In genomic region chr3:188264231-188265213, GRCh38 we compare ENCODE assay signal across 1 cellular context.
TF ChIP-seq lines count a peak whose summit lies in the region.

No MANE protein-coding gene starts in this region.

TF ChIP-seq in HEK293, 187 proteins besides CTCF, POLR2A, EP300 and RAD21 (continued from another document):
- no peak for TF ChIP-seq ZNF518A (tag by site-specific recombination; conservative IDR thresholded peaks at IDR 0.05; ENCODE audit: low read depth)
- no peak for TF ChIP-seq TCF7L2 (IDR thresholded peaks at IDR 0.05; ENCODE audit: borderline replicate concordance, low read depth, low read length)
- TF ChIP-seq GLI2 (tag by site-specific recombination; IDR thresholded peaks at IDR 0.05; ENCODE audit: borderline replicate concordance, low read depth): no peak
- no peak for TF ChIP-seq ZNF747 (tag by site-specific recombination; IDR thresholded peaks at IDR 0.05)
- peak; percentile 36; the same call in 1 of the 2 replicates for TF ChIP-seq ZNF362 (tag by site-specific recombination; IDR thresholded peaks at IDR 0.05)
- no peak for TF ChIP-seq MZF1 (tag by site-specific recombination; IDR thresholded peaks at IDR 0.05; ENCODE audit: borderline replicate concordance)
- TF ChIP-seq ZNF596 (tag by site-specific recombination; IDR thresholded peaks at IDR 0.05): peak; percentile 49; the same call in 1 of the 2 replicates
- TF ChIP-seq ZNF292 (tag by site-specific recombination; IDR thresholded peaks at IDR 0.05; ENCODE audit: borderline replicate concordance, low read depth): no peak
- TF ChIP-seq ZNF580 (tag by site-specific recombination; IDR thresholded peaks at IDR 0.05): no peak
- TF ChIP-seq ZNF558 (tag by site-specific recombination; IDR thresholded peaks at IDR 0.05): no peak
- no peak for TF ChIP-seq ZNF707 (tag by site-specific recombination; IDR thresholded peaks at IDR 0.05)
- TF ChIP-seq ZNF501 (tag by site-specific recombination; IDR thresholded peaks at IDR 0.05): no peak
- no peak for TF ChIP-seq ZFP69B (tag by site-specific recombination; IDR thresholded peaks at IDR 0.05)
- TF ChIP-seq ZNF623 (tag by site-specific recombination; IDR thresholded peaks at IDR 0.05): no peak
- TF ChIP-seq OSR2 (tag by site-specific recombination; IDR thresholded peaks at IDR 0.05): no peak
- no peak for TF ChIP-seq KLF10 (tag by site-specific recombination; IDR thresholded peaks at IDR 0.05)
- no peak for TF ChIP-seq ZNF26 (tag by site-specific recombination; IDR thresholded peaks at IDR 0.05)
- no peak for TF ChIP-seq ZNF138 (tag by site-specific recombination; IDR thresholded peaks at IDR 0.05; ENCODE audit: borderline replicate concordance)
- TF ChIP-seq ZNF221 (tag by site-specific recombination; IDR thresholded peaks at IDR 0.05; ENCODE audit: borderline replicate concordance): no peak
- peak; percentile 27; the same call in 1 of the 2 replicates for TF ChIP-seq ZNF366 (tag by site-specific recombination; conservative IDR thresholded peaks at IDR 0.05)
- no peak for TF ChIP-seq ZNF513 (tag by site-specific recombination; IDR thresholded peaks at IDR 0.05)
- TF ChIP-seq GLIS2 (tag by site-specific recombination; IDR thresholded peaks at IDR 0.05): no peak
- TF ChIP-seq ZBTB1 (tag by site-specific recombination; IDR thresholded peaks at IDR 0.05): no peak
- no peak for TF ChIP-seq BCL11A (tag by site-specific recombination; IDR thresholded peaks at IDR 0.05; ENCODE audit: low read depth)
- no peak for TF ChIP-seq HOXC10 (CRISPR knock-in tag; IDR thresholded peaks at IDR 0.05)
- TF ChIP-seq ZNF514 (tag by site-specific recombination; IDR thresholded peaks at IDR 0.05): no peak
- no peak for TF ChIP-seq ZNF777 (tag by site-specific recombination; IDR thresholded peaks at IDR 0.05; ENCODE audit: borderline replicate concordance)
- TF ChIP-seq ZNF433 (tag by site-specific recombination; IDR thresholded peaks at IDR 0.05; ENCODE audit: low read depth): no peak
- no peak for TF ChIP-seq ZNF548 (tag by site-specific recombination; IDR thresholded peaks at IDR 0.05)
- no peak for TF ChIP-seq REPIN1 (tag by site-specific recombination; IDR thresholded peaks at IDR 0.05; ENCODE audit: low read depth)
- TF ChIP-seq ZNF629 (tag by site-specific recombination; IDR thresholded peaks at IDR 0.05): peak; percentile 70
- TF ChIP-seq ZNF510 (tag by site-specific recombination; IDR thresholded peaks at IDR 0.05; ENCODE audit: insufficient replicate concordance): no peak
- TF ChIP-seq ZBTB20 (tag by site-specific recombination; IDR thresholded peaks at IDR 0.05): no peak
- TF ChIP-seq ZNF654 (tag by site-specific recombination; IDR thresholded peaks at IDR 0.05; ENCODE audit: low read depth): no peak
- TF ChIP-seq ZNF791 (tag by site-specific recombination; IDR thresholded peaks at IDR 0.05): no peak
- TF ChIP-seq HOXD13 (CRISPR knock-in tag; IDR thresholded peaks at IDR 0.05; ENCODE audit: borderline replicate concordance): no peak
- no peak for TF ChIP-seq ZNF76 (tag by site-specific recombination; IDR thresholded peaks at IDR 0.05; ENCODE audit: borderline replicate concordance, low read depth)
- TF ChIP-seq ZNF521 (tag by site-specific recombination; IDR thresholded peaks at IDR 0.05): no peak
- TF ChIP-seq PRDM1 (tag by site-specific recombination; IDR thresholded peaks at IDR 0.05): peak; percentile 63; the same call in 1 of the 2 replicates
- no peak for TF ChIP-seq ZNF132 (tag by site-specific recombination; IDR thresholded peaks at IDR 0.05; ENCODE audit: borderline replicate concordance)
- TF ChIP-seq ZNF248 (tag by site-specific recombination; IDR thresholded peaks at IDR 0.05): no peak
- TF ChIP-seq SP7 (tag by site-specific recombination; IDR thresholded peaks at IDR 0.05): peak; percentile 41; the same call in 1 of the 2 replicates
- TF ChIP-seq ZNF280C (tag by site-specific recombination; IDR thresholded peaks at IDR 0.05): no peak
